Comparison of ENCODE assay signal across 6 cellular contexts in the genomic region with DNA sequence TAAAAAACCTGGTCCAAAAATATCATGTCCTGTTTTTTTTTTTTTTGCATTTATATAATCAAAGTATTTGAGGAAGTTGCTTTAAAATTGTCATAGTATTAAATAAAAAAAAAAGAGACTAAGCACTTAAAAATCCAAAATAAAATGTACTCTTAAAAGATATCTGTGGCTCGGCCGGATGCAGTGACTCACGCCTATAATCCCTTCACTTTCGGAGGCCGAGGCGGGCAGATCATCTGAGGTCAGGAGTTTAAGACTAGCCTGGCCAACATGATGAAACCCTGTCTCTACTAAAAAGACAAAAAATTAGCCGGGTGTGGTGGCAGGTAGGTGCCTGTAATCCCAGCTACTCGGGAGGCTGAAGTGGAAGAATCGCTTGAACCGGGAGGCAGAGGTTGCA.
DNase-seq lines count a peak whose midpoint lies in the region; TF ChIP-seq lines count a peak whose summit lies in the region.
"Not testable (repeated sequence)": the region's sequence is repeated elsewhere in the genome, so short reads cannot be mapped to it uniquely, and the experiment has no call there.

No MANE protein-coding gene starts in this region.

- WGBS in mesenchymal stem cell = 41% methylated on average over 10 of the region's 10 CpGs

- H4K8ac ChIP-seq in mesenchymal stem cell (ENCODE audit: low read length) = not testable (repeated sequence)

- TF ChIP-seq CTCF in cardiac fibroblast (IDR thresholded peaks at IDR 0.05; ENCODE audit: low read depth, low read length) = not testable (repeated sequence)

- not testable (repeated sequence) for H4K91ac ChIP-seq in mesenchymal stem cell (ENCODE audit: low read length)

- not testable (repeated sequence) for H3K27ac ChIP-seq in mesenchymal stem cell (ENCODE audit: low read length, poor library complexity, severe bottlenecking)

- not testable (repeated sequence) for H2AFZ ChIP-seq in mesenchymal stem cell (ENCODE audit: low read depth, low read length)

- H2BK5ac ChIP-seq in mesenchymal stem cell (ENCODE audit: low read depth, low read length, poor library complexity, severe bottlenecking) = not testable (repeated sequence)

- not testable (repeated sequence) for H3K23ac ChIP-seq in mesenchymal stem cell (ENCODE audit: low read length in 2 of 2)

- H3K14ac ChIP-seq in mesenchymal stem cell (ENCODE audit: low read length in 2 of 2) = not testable (repeated sequence)

- H2AK5ac ChIP-seq in mesenchymal stem cell (ENCODE audit: low read length, severe bottlenecking) = not testable (repeated sequence)

- H3K18ac ChIP-seq in mesenchymal stem cell (ENCODE audit: low read depth in 1 of 2, low read length in 2 of 2) = not testable (repeated sequence)

- not testable (repeated sequence) for H3K9ac ChIP-seq in mesenchymal stem cell (ENCODE audit: low read length)

- H3K4ac ChIP-seq in mesenchymal stem cell (ENCODE audit: low read depth in 1 of 2, low read length in 2 of 2) = not testable (repeated sequence)

- not testable (repeated sequence) for H3K79me1 ChIP-seq in mesenchymal stem cell (replicated peaks; ENCODE audit: low read length, poor library complexity, severe bottlenecking)

- H3K4me1 ChIP-seq in mesenchymal stem cell (ENCODE audit: control insufficient read depth, insufficient read depth, low read depth, low read length) = not testable (repeated sequence)

- H2BK12ac ChIP-seq in mesenchymal stem cell (ENCODE audit: low read length in 2 of 2) = not testable (repeated sequence)

- not testable (repeated sequence) for H3K9me3 ChIP-seq in MG63
- peaks cover 19% of the 10 kb centered on the region for H3K9me3 ChIP-seq in mesenchymal stem cell (ENCODE audit: control insufficient read depth, low read length)

- H2BK120ac ChIP-seq in mesenchymal stem cell (ENCODE audit: low read depth, low read length) = peak overlapping the region; percentile 49

- H2BK15ac ChIP-seq in mesenchymal stem cell (ENCODE audit: low read depth, poor library complexity, severe bottlenecking) = not testable (repeated sequence)

- not testable (repeated sequence) for H3K36me3 ChIP-seq in MG63; mesenchymal stem cell (ENCODE audit: control insufficient read depth in 1 of 2, insufficient read depth in 2 of 2, low read depth in 1 of 2, low read length in 2 of 2)

- H3K4me3 ChIP-seq in MG63; cardiac fibroblast (replicated peaks in 1 of 2; ENCODE audit: low read depth in 2 of 2, low read length in 2 of 2); mesenchymal stem cell (ENCODE audit: insufficient read depth in 1 of 2, low read depth in 1 of 2, low read length in 2 of 2): not testable (repeated sequence)

- DNase-seq in GM04504 (ENCODE audit: low read depth) (peak; percentile 1), MG63 (peak; percentile 85), RKO (ENCODE audit: low spot score) (peak; percentile 42), T1000 (lab: John Stamatoyannopoulos, UW) (peak; percentile 10), cardiac fibroblast (ENCODE audit: low read depth in 2 of 2) (peak; percentile 5 to 30), mesenchymal stem cell (peak; percentile 54)

- not testable (repeated sequence) for H3K4me2 ChIP-seq in mesenchymal stem cell (ENCODE audit: low read length, poor library complexity, severe bottlenecking)

- H3K27me3 ChIP-seq in MG63; mesenchymal stem cell (ENCODE audit: control insufficient read depth in 1 of 2, insufficient read depth in 1 of 2, low read length in 2 of 2): not testable (repeated sequence)

Comparison
In these comparisons a context has a peak if more than half of its experiments do, and no peak if none do; other contexts are left out.
1. DNase-seq: peak in every context shown above with its lines; median percentile 85 in MG63; 54 in mesenchymal stem cell; 42 in RKO; 18 in cardiac fibroblast; 10 in T1000; 1 in GM04504.